Comparison of ENCODE assay signal across 1 cellular context in genomic region chr12:29608581-29608980, GRCh38.
TF ChIP-seq lines count a peak whose summit lies in the region.

No MANE protein-coding gene starts in this region.

TF ChIP-seq in WTC11, 78 proteins besides CTCF, POLR2A, EP300 and RAD21 (continued from another document):
- TF ChIP-seq ZNF396 (CRISPR knock-in tag; IDR thresholded peaks at IDR 0.05; ENCODE audit: borderline replicate concordance) (no peak), E2F4 (CRISPR knock-in tag; IDR thresholded peaks at IDR 0.05; ENCODE audit: borderline replicate concordance, low read depth) (no peak)
